ENCODE assay signal across 8 cellular contexts in genomic region chr2:105888625-105889024, GRCh38.
DNase-seq lines count a peak whose midpoint lies in the region; ATAC-seq and TF ChIP-seq lines count a peak whose summit lies in the region.

No MANE protein-coding gene starts in this region.

- ATAC-seq in esophagus mucosa (peak; percentile 72), HG02938 (IDR thresholded peaks at IDR 0.05; ENCODE audit: unreplicated experiment) (no peak), GM18519 (IDR thresholded peaks at IDR 0.05; ENCODE audit: low FRiP score, unreplicated experiment) (no peak), HG02973 (IDR thresholded peaks at IDR 0.05; ENCODE audit: unreplicated experiment) (no peak)

- DNase-seq in ACHN = peak; percentile 3
- no peak for DNase-seq in GM06990 (ENCODE audit: extremely low read depth, insufficient read length)
- peak; percentile 15 for DNase-seq in RPMI7951 (ENCODE audit: low read depth)
- no peak for DNase-seq in GDM1 (lab: John Stamatoyannopoulos, UW)

- H3K4me3 ChIP-seq in GM06990 (replicated peaks; ENCODE audit: low read depth, low read length) = no peak overlapping the region

- H3K36me3 ChIP-seq in GM06990 (ENCODE audit: control insufficient read depth, insufficient read depth, low read length) = peaks cover 11% of the 10 kb centered on the region

- peak; percentile 27 for TF ChIP-seq CTCF in GM06990 (IDR thresholded peaks at IDR 0.05; ENCODE audit: insufficient read depth, low read length, poor library complexity, severe bottlenecking)

- in situ Hi-C loops in ACHN (cut with HindIII; ENCODE audit: low pct_ligation_motif_present, low pct_unique_long_range_greater_than_20kb, low sequenced_read_pairs) = no loop called here

- H3K27me3 ChIP-seq in GM06990 (replicated peaks; ENCODE audit: control insufficient read depth, insufficient read depth, low read length) = no peaks in the 10 kb centered on the region

Comparison
In these comparisons a context has a peak if more than half of its experiments do, and no peak if none do; other contexts are left out.
1. DNase-seq: peak in ACHN (single experiment) and RPMI7951 (single experiment); none in GM06990 (single experiment) and GDM1 (single experiment).